In genomic region chrX:79259073-79259689, GRCh38 we compare ENCODE assay signal across 8 cellular contexts.
A peak's percentile ranks its signal among the peaks of the same experiment; 100 is the strongest.
DNase-seq lines count a peak whose midpoint lies in the region; ATAC-seq, FAIRE-seq and TF ChIP-seq lines count a peak whose summit lies in the region.

No MANE protein-coding gene starts in this region.

- no peaks in the 10 kb centered on the region for H3K27me3 Mint-ChIP-seq in astrocyte (ENCODE audit: low read depth, unreplicated experiment)
- no peaks in the 10 kb centered on the region for H3K27me3 Mint-ChIP-seq in stimulated activated naive CD8-positive, alpha-beta T cell treated with anti-CD3 and anti-CD28 coated beads, Interleukin-15, Interleukin-2, amounts not matched to agents 100 ng/mL and 50 ng/mL, for 24 hours

- no peaks in the 10 kb centered on the region for H3K4me1 ChIP-seq in astrocyte (ENCODE audit: insufficient read depth, low read length)

- DNase-seq in OCI-M2 (lab: John Stamatoyannopoulos, UW; ENCODE audit: unreplicated experiment), result peak; percentile 5
- no peak for DNase-seq in astrocyte (ENCODE audit: low read depth)
- no peak for DNase-seq in midbrain (lab: John Stamatoyannopoulos, UW)
- DNase-seq in islet precursor cell, result no peak
- no peak for DNase-seq in RCC 7860 (ENCODE audit: low spot score)

- no peak overlapping the region for H3K4me3 ChIP-seq in astrocyte (ENCODE audit: insufficient read depth, low read depth, low read length)

- H3K79me2 ChIP-seq in astrocyte (ENCODE audit: insufficient read depth, low read length), result no peaks in the 10 kb centered on the region

- no peaks in the 10 kb centered on the region for H3K9me3 ChIP-seq in astrocyte (ENCODE audit: insufficient read depth, low read depth, low read length)

- H2AFZ ChIP-seq in astrocyte (ENCODE audit: low read depth, low read length), result no peak overlapping the region

- peak overlapping the region; percentile 80 for H3K27ac Mint-ChIP-seq in astrocyte (ENCODE audit: unreplicated experiment)
- peak overlapping the region; percentile 93 for H3K27ac Mint-ChIP-seq in stimulated activated naive CD8-positive, alpha-beta T cell treated with anti-CD3 and anti-CD28 coated beads, Interleukin-15, Interleukin-2, amounts not matched to agents 100 ng/mL and 50 ng/mL, for 24 hours

- peak; percentile 87 for ATAC-seq in GM18520 (IDR thresholded peaks at IDR 0.05; ENCODE audit: unreplicated experiment)
- ATAC-seq in HG02678 (IDR thresholded peaks at IDR 0.05; ENCODE audit: unreplicated experiment), result peak; percentile 83

- no peak overlapping the region for H3K9ac ChIP-seq in astrocyte (ENCODE audit: low read length)

- no peaks in the 10 kb centered on the region for H3K36me3 ChIP-seq in astrocyte (ENCODE audit: insufficient read depth, low read length)

- H3K36me3 Mint-ChIP-seq in astrocyte (ENCODE audit: low read depth, unreplicated experiment), result no peaks in the 10 kb centered on the region
- H3K36me3 Mint-ChIP-seq in stimulated activated naive CD8-positive, alpha-beta T cell treated with anti-CD3 and anti-CD28 coated beads, Interleukin-15, Interleukin-2, amounts not matched to agents 100 ng/mL and 50 ng/mL, for 24 hours (ENCODE audit: low read depth), result peaks cover 13% of the 10 kb centered on the region

- no peaks in the 10 kb centered on the region for H4K20me1 ChIP-seq in astrocyte (ENCODE audit: insufficient read depth, low read length)

- H3K4me1 Mint-ChIP-seq in astrocyte (ENCODE audit: low read depth, unreplicated experiment), result peaks cover 15% of the 10 kb centered on the region
- H3K4me1 Mint-ChIP-seq in stimulated activated naive CD8-positive, alpha-beta T cell treated with anti-CD3 and anti-CD28 coated beads, Interleukin-15, Interleukin-2, amounts not matched to agents 100 ng/mL and 50 ng/mL, for 24 hours (ENCODE audit: low read depth), result peaks cover 91% of the 10 kb centered on the region

- H3K27ac ChIP-seq in astrocyte (ENCODE audit: low read depth, low read length), result no peak overlapping the region

- H3K4me2 ChIP-seq in astrocyte (ENCODE audit: low read length), result no peak overlapping the region

- peak; percentile 80 for FAIRE-seq in astrocyte (lab: Jason Lieb, UNC)
- no peak for FAIRE-seq in RCC 7860 (lab: Jason Lieb, UNC)

- no peaks in the 10 kb centered on the region for H3K27me3 ChIP-seq in astrocyte (ENCODE audit: insufficient read depth, low read length)

- peak overlapping the region; percentile 40 for H3K4me3 Mint-ChIP-seq in astrocyte (ENCODE audit: unreplicated experiment)
- peak overlapping the region; percentile 68 for H3K4me3 Mint-ChIP-seq in stimulated activated naive CD8-positive, alpha-beta T cell treated with anti-CD3 and anti-CD28 coated beads, Interleukin-15, Interleukin-2, amounts not matched to agents 100 ng/mL and 50 ng/mL, for 24 hours

- no peak for TF ChIP-seq CTCF in astrocyte (IDR thresholded peaks at IDR 0.05; ENCODE audit: insufficient read depth, low read depth, low read length)

- no peaks in the 10 kb centered on the region for H3K9me3 Mint-ChIP-seq in astrocyte (ENCODE audit: unreplicated experiment)
- peaks cover 7% of the 10 kb centered on the region for H3K9me3 Mint-ChIP-seq in stimulated activated naive CD8-positive, alpha-beta T cell treated with anti-CD3 and anti-CD28 coated beads, Interleukin-15, Interleukin-2, amounts not matched to agents 100 ng/mL and 50 ng/mL, for 24 hours
